14 cellular contexts compared by ENCODE assay signal in the genomic region with DNA sequence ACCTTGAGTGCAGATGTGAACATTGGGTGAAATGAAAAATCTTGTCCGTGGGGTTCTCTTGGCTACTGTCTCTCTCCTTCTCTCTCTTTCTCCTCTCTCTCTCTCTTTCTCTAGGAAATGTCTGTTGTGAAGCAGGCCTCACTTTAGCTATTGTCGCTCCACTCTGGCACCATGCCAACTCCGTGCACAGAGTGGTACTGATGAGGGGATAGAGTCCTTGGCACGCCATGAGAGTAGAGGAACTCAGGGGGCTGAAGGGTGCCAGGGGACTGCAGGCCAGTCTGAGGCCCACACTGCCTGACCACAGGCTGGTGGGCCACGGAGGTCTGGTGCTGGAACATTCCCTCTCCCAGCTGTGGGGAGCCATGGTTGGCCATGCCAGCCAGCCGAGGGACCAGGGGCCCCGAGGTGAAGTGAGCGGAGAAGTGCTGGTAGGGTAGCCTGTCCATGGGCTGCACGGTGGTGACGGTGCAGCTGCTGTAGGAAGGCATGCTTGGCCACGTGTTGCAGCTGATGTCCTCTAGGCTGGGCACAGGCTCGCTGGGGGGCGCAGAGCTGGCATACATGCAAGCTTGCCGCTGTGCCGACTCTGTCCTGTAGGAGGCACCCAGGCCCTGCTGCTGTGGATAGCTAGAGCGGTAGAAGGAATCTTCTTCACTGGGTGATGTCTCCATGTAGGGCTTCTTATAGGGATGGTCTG. TPM values are rescaled to one million over a fixed set of nuclear protein-coding genes. Genes with fewer than 3 reads are reported as not detected.
DNase-seq lines count a peak whose midpoint lies in the region; ATAC-seq and TF ChIP-seq lines count a peak whose summit lies in the region.
"Had no signal": no experiment of that assay in that cellular context is flagged by ENCODE, and none has a peak within 500 bp of the region (broad histone marks: within the 10 kb centered on the region; RNA-seq: fewer than 3 reads in every experiment).

No MANE protein-coding gene starts in this region.

- CTCF ChIA-PET in BJ (lab: Yijun Ruan, JAX), result interaction anchor here (0.8 to 1.9 kb wide), 6 partner anchors 8 to 153 kb away, joined by 3 to 8 read pairs (median 4); no protein-coding TSS in a partner anchor

- H3K36me3 ChIP-seq in BJ (ENCODE audit: control insufficient read depth, insufficient read depth, low read length) (peaks cover 23% of the 10 kb centered on the region), H7 (replicated peaks; ENCODE audit: control insufficient read depth, insufficient read depth, low read length) (no peaks in the 10 kb centered on the region)

- ATAC-seq in GM19035 (IDR thresholded peaks at IDR 0.05; ENCODE audit: unreplicated experiment) (no peak), GM21619 (IDR thresholded peaks at IDR 0.05; ENCODE audit: unreplicated experiment) (no peak)
- ATAC-seq: body of pancreas had no signal

- H3K27me3 ChIP-seq in BJ (ENCODE audit: control insufficient read depth, insufficient read depth, low read length) (no peaks in the 10 kb centered on the region), H7 (ENCODE audit: control insufficient read depth, insufficient read depth, low read length) (no peaks in the 10 kb centered on the region)
- H3K27me3 ChIP-seq: body of pancreas had no signal

- peak; percentile 44 for TF ChIP-seq CTCF in BJ (IDR thresholded peaks at IDR 0.05; ENCODE audit: insufficient read depth, low read depth, low read length)

- H3K4me3 ChIP-seq in BJ (ENCODE audit: low read depth, low read length), result no peak overlapping the region
- no peak overlapping the region for H3K4me3 ChIP-seq in H7 (ENCODE audit: insufficient read depth, low read depth, low read length)
- H3K4me3 ChIP-seq: body of pancreas had no signal

- DNase-seq in BJ (ENCODE audit: low read depth) (no peak), H7 (peak; percentile 72), UCSD-AML1 (lab: John Stamatoyannopoulos, UW; ENCODE audit: unreplicated experiment) (peak; percentile 10), iPS-NIHi7 (ENCODE audit: extremely low spot score) (peak; percentile 84), NCI-H1092 (lab: John Stamatoyannopoulos, UW) (no peak), NCI-H187 (lab: John Stamatoyannopoulos, UW) (no peak)
- DNase-seq: COR-L47, NCI-H748 treated with DMSO at 0.1 percent for 48 hours had no signal

- POLR2A ChIA-PET in BJ (lab: Charles Lee), result no interaction called here

RNA-seq across cellular contexts. Expression of gene TBX5, which starts 50.4 kb away (rescaled TPM):
- polyA plus RNA-seq in BJ (2011; rRNA removed), result 29.1 and 30.8 TPM in 2 replicates
- 41.4 and 45.3 TPM in 2 replicates for polyA minus RNA-seq in BJ (2011; rRNA and poly(A)+ RNA removed)
- total RNA-seq in H7 (2014; rRNA removed; shearing (Covaris generic)), result not detected in 2 replicates
- total RNA-seq: body of pancreas, kidney epithelial cell, LHCN-M2, omental fat pad had no signal

Comparison
In these comparisons a context has a peak if more than half of its experiments do, and no peak if none do; other contexts are left out.
1. DNase-seq: peak in H7 (single experiment), UCSD-AML1 (single experiment) and iPS-NIHi7 (single experiment); none in BJ (single experiment), NCI-H1092 (single experiment) and NCI-H187 (0 of 2).